ENCODE assay signal across 1 cellular context in genomic region chr12:27940756-27941402, GRCh38.
TF ChIP-seq lines count a peak whose summit lies in the region.

No MANE protein-coding gene starts in this region.

TF ChIP-seq in H1, 55 proteins besides CTCF, POLR2A, EP300 and RAD21:
- no peak for TF ChIP-seq SRF (IDR thresholded peaks at IDR 0.05; ENCODE audit: low read depth, low read length)
- TF ChIP-seq TAF1 (IDR thresholded peaks at IDR 0.05; ENCODE audit: low read depth, low read length): no peak
- TF ChIP-seq GTF2F1 (IDR thresholded peaks at IDR 0.05; ENCODE audit: borderline replicate concordance, low read depth, low read length): no peak
- no peak for TF ChIP-seq NANOG (IDR thresholded peaks at IDR 0.05; ENCODE audit: insufficient read depth, low read depth, low read length, poor library complexity, severe bottlenecking)
- no peak for TF ChIP-seq TCF12 (IDR thresholded peaks at IDR 0.05; ENCODE audit: low read depth, low read length)
- no peak for TF ChIP-seq GABPA (IDR thresholded peaks at IDR 0.05; ENCODE audit: borderline replicate concordance, insufficient read depth, low read length)
- no peak for TF ChIP-seq BRCA1 (IDR thresholded peaks at IDR 0.05; ENCODE audit: low read depth, low read length)
- TF ChIP-seq CTBP2 (IDR thresholded peaks at IDR 0.05; ENCODE audit: borderline replicate concordance, insufficient read depth, insufficient read length, low read length): no peak
- no peak for TF ChIP-seq CHD2 (IDR thresholded peaks at IDR 0.05; ENCODE audit: low read length)
- no peak for TF ChIP-seq ZNF274 (IDR thresholded peaks at IDR 0.05; ENCODE audit: borderline replicate concordance, extremely low read depth, low read length)
- TF ChIP-seq YY1 (IDR thresholded peaks at IDR 0.05; ENCODE audit: low read depth, low read length): no peak
- no peak for TF ChIP-seq CHD1 (IDR thresholded peaks at IDR 0.05; ENCODE audit: low read depth, low read length)
- no peak for TF ChIP-seq JUN (IDR thresholded peaks at IDR 0.05; ENCODE audit: low read depth, low read length)
TF ChIP-seq in H1: peak in this region for 0.
